In the genomic region with DNA sequence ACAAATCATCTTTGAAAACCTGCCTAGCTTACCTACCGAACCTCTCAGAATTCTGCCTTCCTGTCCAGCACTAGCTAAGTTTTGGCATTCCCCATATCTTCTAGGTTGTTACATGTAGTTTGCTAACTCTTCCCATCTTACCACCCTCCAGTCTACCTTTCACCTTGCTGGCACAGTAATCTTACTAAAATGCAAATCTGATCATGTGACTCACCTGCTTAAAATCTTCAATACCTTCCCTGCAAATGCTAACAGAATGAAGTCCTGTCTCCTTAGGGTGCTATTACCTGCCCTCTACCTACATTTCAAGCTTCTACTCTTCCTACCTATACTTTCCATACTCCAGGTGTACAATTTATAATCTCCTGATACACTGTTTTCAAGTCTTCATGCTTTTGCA, we compare ENCODE assay signal across 23 cellular contexts. TPM values are rescaled to one million over a fixed set of nuclear protein-coding genes. Genes with fewer than 3 reads are reported as not detected.
DNase-seq lines count a peak whose midpoint lies in the region; ATAC-seq, FAIRE-seq and TF ChIP-seq lines count a peak whose summit lies in the region.
"Had no signal": no experiment of that assay in that cellular context is flagged by ENCODE, and none has a peak within 500 bp of the region (broad histone marks: within the 10 kb centered on the region; RNA-seq: fewer than 3 reads in every experiment).

No MANE protein-coding gene starts in this region.

- H3K79me2 ChIP-seq in Karpas-422 (ENCODE audit: low read length): peaks cover 98% of the 10 kb centered on the region
- H3K79me2 ChIP-seq in K562 (ENCODE audit: control insufficient read depth, insufficient read depth, low read length): peaks cover 84% of the 10 kb centered on the region
- peaks cover 100% of the 10 kb centered on the region for H3K79me2 ChIP-seq in neural progenitor cell (ENCODE audit: low read depth)

- no peaks in the 10 kb centered on the region for H3K9me2 ChIP-seq in Karpas-422 (replicated peaks; ENCODE audit: insufficient read depth, low read length)

- no peaks in the 10 kb centered on the region for H3K27me3 Mint-ChIP-seq in activated CD8-positive, alpha-beta T cell treated with anti-CD3 and anti-CD28 coated beads for 36 hours
- no peaks in the 10 kb centered on the region for H3K27me3 Mint-ChIP-seq in activated CD8-positive, alpha-beta T cell treated with anti-CD3 and anti-CD28 coated beads, Interleukin-2, amount 10 ng/mL, durations not matched to agents 7 days and 5 days (ENCODE audit: low read depth)
- no peaks in the 10 kb centered on the region for H3K27me3 Mint-ChIP-seq in neural progenitor cell (ENCODE audit: insufficient read depth, low read depth)
- H3K27me3 Mint-ChIP-seq: activated naive CD4-positive, alpha-beta T cell treated with anti-CD3 and anti-CD28 coated beads, Interleukin-2, amount 10 ng/mL, durations not matched to agents 7 days and 5 days had no signal

- intact Hi-C loops in activated CD8-positive, alpha-beta T cell treated with anti-CD3 and anti-CD28 coated beads for 36 hours (cut with micrococcal nuclease): no loop called here
- intact Hi-C loops in K562 (cut with micrococcal nuclease): no loop called here

- 77% methylated on average over 1 of the region's 1 CpG for WGBS in K562 (ENCODE audit: insufficient coverage, low coverage, missing lambda C conversion rate)

- TF ChIP-seq EP300 in K562 (IDR thresholded peaks at IDR 0.05; ENCODE audit: low read length): no peak

- H3K9me3 ChIP-seq in Karpas-422 (ENCODE audit: low read length): no peaks in the 10 kb centered on the region
- no peaks in the 10 kb centered on the region; the same call in 1 of the 2 replicates for H3K9me3 ChIP-seq in K562 (replicated peaks; ENCODE audit: control insufficient read depth, insufficient read depth, low read depth, low read length)
- no peaks in the 10 kb centered on the region for H3K9me3 ChIP-seq in neural progenitor cell (ENCODE audit: low read depth)
- H3K9me3 ChIP-seq: BE2C, thyroid gland had no signal

- H3F3A ChIP-seq in neural progenitor cell (ENCODE audit: low read depth): peaks cover 10% of the 10 kb centered on the region

- H3K4me3 Mint-ChIP-seq in activated CD8-positive, alpha-beta T cell treated with anti-CD3 and anti-CD28 coated beads for 36 hours: no peak overlapping the region
- H3K4me3 Mint-ChIP-seq in activated CD8-positive, alpha-beta T cell treated with anti-CD3 and anti-CD28 coated beads, Interleukin-2, amount 10 ng/mL, durations not matched to agents 7 days and 5 days: no peak overlapping the region
- no peak overlapping the region for H3K4me3 Mint-ChIP-seq in neural progenitor cell
- H3K4me3 Mint-ChIP-seq: activated naive CD4-positive, alpha-beta T cell treated with anti-CD3 and anti-CD28 coated beads, Interleukin-2, amount 10 ng/mL, durations not matched to agents 7 days and 5 days had no signal

- peak overlapping the region; percentile 92; the same call in 1 of the 2 replicates for H3K27ac ChIP-seq in Karpas-422 (ENCODE audit: low read length)
- H3K27ac ChIP-seq in K562 (ENCODE audit: extremely low read depth, low read depth, low read length): no peak overlapping the region
- H3K27ac ChIP-seq in neural progenitor cell: peak overlapping the region; percentile 41
- H3K27ac ChIP-seq: thyroid gland, WERI-Rb-1 had no signal

- no peak for TF ChIP-seq POLR2A in K562 (conservative IDR thresholded peaks at IDR 0.05)

- H3K9ac ChIP-seq in Karpas-422 (ENCODE audit: low read length): no peak overlapping the region
- H3K9ac ChIP-seq in K562 (ENCODE audit: insufficient read depth in 1 of 2, low read depth in 2 of 2, low read length in 2 of 2): no peak overlapping the region
- no peak overlapping the region for H3K9ac ChIP-seq in neural progenitor cell

- POLR2A ChIA-PET in activated CD8-positive, alpha-beta T cell treated with anti-CD3 and anti-CD28 coated beads for 36 hours (lab: Charles Lee): no interaction called here
- POLR2A ChIA-PET in activated CD8-positive, alpha-beta T cell treated with anti-CD3 and anti-CD28 coated beads, Interleukin-2, amount 10 ng/mL, durations not matched to agents 7 days and 5 days (lab: Charles Lee): interaction anchor here (1.8 kb wide), 1 partner anchor 28 kb away, joined by 4 read pairs; no protein-coding TSS in a partner anchor
- POLR2A ChIA-PET in K562 (lab: Yijun Ruan, JAX): no interaction called here

- no peak overlapping the region for H3K4me3 ChIP-seq in Karpas-422 (ENCODE audit: low read length)
- H3K4me3 ChIP-seq in K562: no peak overlapping the region
- no peak overlapping the region for H3K4me3 ChIP-seq in neural progenitor cell
- H3K4me3 ChIP-seq: thyroid gland had no signal

- no peak for DNase-seq in activated CD8-positive, alpha-beta T cell treated with anti-CD3 and anti-CD28 coated beads for 36 hours
- DNase-seq in activated CD8-positive, alpha-beta T cell treated with anti-CD3 and anti-CD28 coated beads, Interleukin-2, amount 10 ng/mL, durations not matched to agents 7 days and 5 days: no peak
- DNase-seq in Karpas-422 (no peak), K562 (ENCODE audit: extremely low read depth in 1 of 4, low spot score in 3 of 4) (no peak), neural progenitor cell (ENCODE audit: low spot score) (no peak), NOMO-1 treated with dmso at 0.1 percent for 144 hours (lab: John Stamatoyannopoulos, UW; ENCODE audit: unreplicated experiment) (no peak), activated gamma-delta T cell (lab: John Stamatoyannopoulos, UW) (no peak)
- DNase-seq: activated CD4-positive, alpha-beta T cell treated with anti-CD3 and anti-CD28 coated beads, Interleukin-2, amount 50 U/mL, for 48 hours; activated naive CD4-positive, alpha-beta T cell treated with anti-CD3 and anti-CD28 coated beads, Interleukin-2, amount 10 ng/mL, durations not matched to agents 7 days and 5 days; BE2C; Calu3; effector CD4-positive, alpha-beta T cell; erythroblast; hippocampal formation; IMR-90; mammary epithelial cell; NCI-H1436 treated with DMSO at 0.1 percent for 48 hours; NCI-H524; stimulated activated CD4-positive, alpha-beta T cell treated with anti-CD3 and anti-CD28 coated beads, Interleukin-2, amount 100 ng/mL, for 48 hours; stimulated activated naive CD4-positive, alpha-beta T cell; thyroid gland; WERI-Rb-1 had no signal

- CTCF ChIA-PET in activated CD8-positive, alpha-beta T cell treated with anti-CD3 and anti-CD28 coated beads for 36 hours (lab: Charles Lee): interaction anchor here (1.2 to 1.5 kb wide), 2 partner anchors 11 to 375 kb away, joined by 3 read pairs; no protein-coding TSS in a partner anchor
- CTCF ChIA-PET in activated CD8-positive, alpha-beta T cell treated with anti-CD3 and anti-CD28 coated beads, Interleukin-2, amount 10 ng/mL, durations not matched to agents 7 days and 5 days (lab: Charles Lee): interaction anchor here (1.2 to 1.3 kb wide), 3 partner anchors 8 to 11 kb away, joined by 3 to 4 read pairs (median 4); no protein-coding TSS in a partner anchor
- CTCF ChIA-PET in K562 (lab: Yijun Ruan, JAX; ENCODE audit: low intra/inter-chr PET ratio): no interaction called here

- no peaks in the 10 kb centered on the region for H3K9me1 ChIP-seq in K562 (ENCODE audit: control insufficient read depth, insufficient read depth, low read length)

- H3K36me3 ChIP-seq in Karpas-422 (ENCODE audit: insufficient read depth, low read length) (peaks cover 47% of the 10 kb centered on the region), K562 (ENCODE audit: control insufficient read depth, insufficient read depth, low read length) (peaks cover 42% of the 10 kb centered on the region), neural progenitor cell (peaks cover 11% of the 10 kb centered on the region)
- H3K36me3 ChIP-seq: thyroid gland, WERI-Rb-1 had no signal

- H3K4me1 ChIP-seq in Karpas-422 (ENCODE audit: low read length): peaks cover 95% of the 10 kb centered on the region
- no peaks in the 10 kb centered on the region for H3K4me1 ChIP-seq in K562 (replicated peaks in 1 of 2; ENCODE audit: control insufficient read depth in 2 of 2, insufficient read depth in 2 of 2, low read length in 2 of 2)
- peaks cover 56% of the 10 kb centered on the region for H3K4me1 ChIP-seq in neural progenitor cell

- H2AFZ ChIP-seq in Karpas-422 (ENCODE audit: low read length) (no peak overlapping the region), K562 (ENCODE audit: low read depth, low read length) (no peak overlapping the region), neural progenitor cell (replicated peaks) (no peak overlapping the region)

- no peak for TF ChIP-seq CTCF in activated CD8-positive, alpha-beta T cell treated with anti-CD3 and anti-CD28 coated beads for 36 hours (IDR thresholded peaks at IDR 0.05)
- TF ChIP-seq CTCF in K562 (IDR thresholded peaks at IDR 0.05 in 2 of 3, conservative IDR thresholded peaks at IDR 0.05 in 1 of 3; ENCODE audit: insufficient read depth in 2 of 3, low read depth in 1 of 3, low read length in 3 of 3) (no peak), neural progenitor cell (IDR thresholded peaks at IDR 0.05) (no peak)

- no peak for ATAC-seq in activated CD8-positive, alpha-beta T cell treated with anti-CD3 and anti-CD28 coated beads for 36 hours
- ATAC-seq in activated CD8-positive, alpha-beta T cell treated with anti-CD3 and anti-CD28 coated beads, Interleukin-2, amount 10 ng/mL, durations not matched to agents 7 days and 5 days: no peak
- ATAC-seq in K562 (no peak), GM21526 (IDR thresholded peaks at IDR 0.05; ENCODE audit: low FRiP score, unreplicated experiment) (no peak)

- H3K27me3 ChIP-seq in Karpas-422 (ENCODE audit: low read length) (no peaks in the 10 kb centered on the region), K562 (ENCODE audit: control insufficient read depth in 2 of 2, insufficient read depth in 2 of 2, low read length in 2 of 2) (no peaks in the 10 kb centered on the region), neural progenitor cell (no peaks in the 10 kb centered on the region)
- H3K27me3 ChIP-seq: BE2C, thyroid gland had no signal

- in situ Hi-C loops in K562 (cut with MboI): no loop called here

- H3K4me1 Mint-ChIP-seq in activated CD8-positive, alpha-beta T cell treated with anti-CD3 and anti-CD28 coated beads for 36 hours (ENCODE audit: low read depth): peaks cover 74% of the 10 kb centered on the region
- peaks cover 35% of the 10 kb centered on the region for H3K4me1 Mint-ChIP-seq in activated CD8-positive, alpha-beta T cell treated with anti-CD3 and anti-CD28 coated beads, Interleukin-2, amount 10 ng/mL, durations not matched to agents 7 days and 5 days (ENCODE audit: low read depth)
- H3K4me1 Mint-ChIP-seq in neural progenitor cell: no peaks in the 10 kb centered on the region

- FAIRE-seq in K562 (lab: Jason Lieb, UNC): no peak

- peak overlapping the region; percentile 3 for H3K27ac Mint-ChIP-seq in activated CD8-positive, alpha-beta T cell treated with anti-CD3 and anti-CD28 coated beads for 36 hours
- H3K27ac Mint-ChIP-seq in activated CD8-positive, alpha-beta T cell treated with anti-CD3 and anti-CD28 coated beads, Interleukin-2, amount 10 ng/mL, durations not matched to agents 7 days and 5 days: no peak overlapping the region
- no peak overlapping the region for H3K27ac Mint-ChIP-seq in neural progenitor cell
- H3K27ac Mint-ChIP-seq: activated naive CD4-positive, alpha-beta T cell treated with anti-CD3 and anti-CD28 coated beads, Interleukin-2, amount 10 ng/mL, durations not matched to agents 7 days and 5 days had no signal

- no peaks in the 10 kb centered on the region for H4K20me1 ChIP-seq in Karpas-422 (ENCODE audit: insufficient read depth, low read depth, low read length)
- no peaks in the 10 kb centered on the region for H4K20me1 ChIP-seq in K562 (replicated peaks; ENCODE audit: control insufficient read depth, insufficient read depth, low read length)
- peaks cover 20% of the 10 kb centered on the region for H4K20me1 ChIP-seq in neural progenitor cell (ENCODE audit: low read depth)

- H3K4me2 ChIP-seq in Karpas-422 (ENCODE audit: low read depth, low read length, poor library complexity, severe bottlenecking): peak overlapping the region; percentile 72
- H3K4me2 ChIP-seq in K562 (ENCODE audit: insufficient read depth, low read length): no peak overlapping the region
- peak overlapping the region; percentile 13 for H3K4me2 ChIP-seq in neural progenitor cell

- H3K9me3 Mint-ChIP-seq in activated CD8-positive, alpha-beta T cell treated with anti-CD3 and anti-CD28 coated beads for 36 hours: peaks cover 2% of the 10 kb centered on the region
- H3K9me3 Mint-ChIP-seq in activated CD8-positive, alpha-beta T cell treated with anti-CD3 and anti-CD28 coated beads, Interleukin-2, amount 10 ng/mL, durations not matched to agents 7 days and 5 days (ENCODE audit: insufficient read depth): no peaks in the 10 kb centered on the region
- peaks cover 2% of the 10 kb centered on the region for H3K9me3 Mint-ChIP-seq in neural progenitor cell
- H3K9me3 Mint-ChIP-seq: activated naive CD4-positive, alpha-beta T cell treated with anti-CD3 and anti-CD28 coated beads, Interleukin-2, amount 10 ng/mL, durations not matched to agents 7 days and 5 days had no signal

- peaks cover 43% of the 10 kb centered on the region for H3K36me3 Mint-ChIP-seq in activated CD8-positive, alpha-beta T cell treated with anti-CD3 and anti-CD28 coated beads for 36 hours (ENCODE audit: low read depth)
- peaks cover 51% of the 10 kb centered on the region for H3K36me3 Mint-ChIP-seq in activated CD8-positive, alpha-beta T cell treated with anti-CD3 and anti-CD28 coated beads, Interleukin-2, amount 10 ng/mL, durations not matched to agents 7 days and 5 days (ENCODE audit: low read depth)
- peaks cover 37% of the 10 kb centered on the region for H3K36me3 Mint-ChIP-seq in neural progenitor cell

- no peak for TF ChIP-seq RAD21 in K562 (CRISPR knock-in tag; conservative IDR thresholded peaks at IDR 0.05 in 1 of 2, IDR thresholded peaks at IDR 0.05 in 1 of 2)

- no TSS peak for BruUV-seq in K562 (replicated peaks; lab: Mats Ljungman, UMichigan)

RNA-seq across cellular contexts. Expression of a gene that starts 30.4 kb away (rescaled TPM):
- 10 to 100 TPM; 52.4 to 54.5 TPM for total RNA-seq in activated CD8-positive, alpha-beta T cell treated with anti-CD3 and anti-CD28 coated beads for 36 hours
- 10 to 100 TPM; 48.9 to 52.0 TPM for total RNA-seq in activated CD8-positive, alpha-beta T cell treated with anti-CD3 and anti-CD28 coated beads, Interleukin-2, amount 10 ng/mL, durations not matched to agents 7 days and 5 days
- total RNA-seq in Karpas-422 (2014; rRNA removed; shearing (Covaris generic); ENCODE audit: low replicate concordance): 61.0 and 86.2 TPM in 2 replicates
- total RNA-seq in K562 (2011; cell fraction: chromatin; rRNA removed; ENCODE audit: low replicate concordance): 33.4 and 73.0 TPM in 2 replicates
- total RNA-seq in K562 (2011; cell fraction: nucleolus; rRNA removed): 16.3 and 18.5 TPM in 2 replicates
- 31.1 and 64.3 TPM in 2 replicates for total RNA-seq in K562 (2011; cell fraction: nucleoplasm; rRNA removed)
- 14.6 and 17.1 TPM in 2 replicates for total RNA-seq in K562 (2014; rRNA removed)
- total RNA-seq in K562 (2014; rRNA removed; fragmentation: Illumina TruSeq; extraction: Trizol): 23.8 and 24.5 TPM in 2 replicates
- total RNA-seq in K562 (2015; rRNA removed; fragmentation: Illumina TruSeq; extraction: Trizol): 27.4 and 29.8 TPM in 2 replicates
- total RNA-seq in K562 (2021): 20.2 and 22.6 TPM in 2 replicates
- 19.3 and 19.7 TPM in 2 replicates for polyA plus RNA-seq in K562 (2011; rRNA removed)
- 4.5 and 5.9 TPM in 2 replicates for polyA plus RNA-seq in K562 (2011; cell fraction: cytosol; rRNA removed)
- 21.5 and 22.7 TPM in 2 replicates for polyA plus RNA-seq in K562 (2011; cell fraction: nucleus; rRNA removed)
- 10.8 and 13.5 TPM in 2 replicates for polyA plus RNA-seq in K562 (2012)
- 16.1 TPM in 2 replicates for polyA plus RNA-seq in K562 (2014; fragmentation: Illumina TruSeq; extraction: Trizol)
- polyA plus RNA-seq in K562 (2014; fragmentation: Nextera tagmentation; extraction: Ambion mirVana): 1 to 10 TPM; 3.7 to 4.3 TPM
- 9.5 and 13.6 TPM in 2 replicates for polyA plus RNA-seq in K562 (2014; rRNA removed)
- polyA minus RNA-seq in K562 (2011; rRNA and poly(A)+ RNA removed): 82.3 and 93.2 TPM in 2 replicates
- 11.0 and 18.1 TPM in 2 replicates for polyA minus RNA-seq in K562 (2011; cell fraction: cytosol; rRNA and poly(A)+ RNA removed)
- 38.2 and 57.1 TPM in 2 replicates for polyA minus RNA-seq in K562 (2011; cell fraction: nucleus; rRNA and poly(A)+ RNA removed)
- 64.0 and 84.0 TPM in 2 replicates for total RNA-seq in neural progenitor cell (ENCODE audit: low replicate concordance)
